Comparison of ENCODE assay signal across 18 cellular contexts in the genomic region with DNA sequence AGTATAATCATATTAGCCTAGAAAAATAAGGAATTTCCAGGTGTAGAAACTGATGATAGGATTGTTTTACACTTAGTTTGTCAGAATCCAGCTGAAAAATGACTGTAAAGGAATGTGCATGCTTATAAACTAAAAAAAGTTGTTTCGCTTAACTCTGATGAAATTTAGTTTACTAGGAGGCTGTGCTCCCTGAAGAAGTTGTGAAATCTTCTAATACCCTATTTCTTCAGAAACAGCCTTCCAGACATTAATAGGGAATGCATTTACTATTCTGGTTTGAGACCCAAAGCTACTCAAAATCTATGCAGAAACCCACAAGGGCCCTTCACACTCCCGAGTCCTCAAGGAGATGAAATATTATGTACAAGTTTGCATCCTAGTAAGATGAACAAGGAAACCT.
"Had no signal": no experiment of that assay in that cellular context is flagged by ENCODE, and none has a peak within 500 bp of the region (broad histone marks: within the 10 kb centered on the region; RNA-seq: fewer than 3 reads in every experiment).

No MANE protein-coding gene starts in this region.

- H3K27me3 ChIP-seq: dorsolateral prefrontal cortex, esophagus muscularis mucosa, gastrocnemius medialis had no signal

- H3K9me3 ChIP-seq: esophagus muscularis mucosa, gastrocnemius medialis, left lung, lower lobe of right lung, mucosa of descending colon had no signal

- DNase-seq: dermis blood vessel endothelial cell; dorsolateral prefrontal cortex; effector CD4-positive, alpha-beta T cell; effector memory CD4-positive, alpha-beta T cell; foreskin fibroblast; foreskin melanocyte; gastrocnemius medialis; glutamatergic neuron; head of caudate nucleus; hippocampal formation; left cardiac atrium; left lung; left ventricle myocardium superior; lower lobe of right lung; mesenchymal stem cell; mucosa of descending colon had no signal

- H3K27ac ChIP-seq: coronary artery, dorsolateral prefrontal cortex, esophagus muscularis mucosa, gastrocnemius medialis, left lung, lower lobe of right lung had no signal

- ATAC-seq: gastrocnemius medialis, left cardiac atrium, left lung, left ventricle myocardium superior, lower lobe of right lung, mucosa of descending colon had no signal

- H3K4me3 ChIP-seq: coronary artery, dorsolateral prefrontal cortex, esophagus muscularis mucosa, gastrocnemius medialis, left lung, lower lobe of right lung, mucosa of descending colon had no signal

- H3K36me3 ChIP-seq: esophagus muscularis mucosa, gastrocnemius medialis, left lung, lower lobe of right lung had no signal

- H3K4me1 ChIP-seq: gastrocnemius medialis, left lung, lower lobe of right lung had no signal
